17 cellular contexts compared by ENCODE assay signal in genomic region chr6:69290116-69290515, GRCh38.
"Had no signal": no experiment of that assay in that cellular context is flagged by ENCODE, and none has a peak within 500 bp of the region (broad histone marks: within the 10 kb centered on the region; RNA-seq: fewer than 3 reads in every experiment).

No MANE protein-coding gene starts in this region.

- H3K27ac ChIP-seq: esophagus muscularis mucosa, gastroesophageal sphincter, thyroid gland had no signal

- H3K36me3 ChIP-seq: esophagus muscularis mucosa, gastroesophageal sphincter, thyroid gland had no signal

- H3K4me1 ChIP-seq: esophagus muscularis mucosa, gastroesophageal sphincter, thyroid gland had no signal

- H3K9me3 ChIP-seq: esophagus muscularis mucosa, gastroesophageal sphincter, mucosa of descending colon, thyroid gland had no signal

- H3K27me3 ChIP-seq: esophagus muscularis mucosa, gastroesophageal sphincter, thyroid gland had no signal

- DNase-seq: activated CD4-positive, alpha-beta T cell treated with anti-CD3 and anti-CD28 coated beads, Interleukin-2, amount 10 ng/mL, durations not matched to agents 7 days and 5 days; activated CD8-positive, alpha-beta memory T cell treated with anti-CD3 and anti-CD28 coated beads, Interleukin-2, amount 50 U/mL, for 4 hours; activated naive CD4-positive, alpha-beta T cell treated with anti-CD3 and anti-CD28 coated beads for 36 hours; activated T-cell treated with anti-CD3 and anti-CD28 coated beads, Interleukin-2, amount 50 U/mL, for 4 hours; aorta; effector memory CD4-positive, alpha-beta T cell; immature natural killer cell; kidney glomerular epithelial cell; mesenchymal stem cell; mucosa of descending colon; naive B cell; retina; stimulated activated CD4-positive, alpha-beta T cell treated with anti-CD3 and anti-CD28 coated beads, Interleukin-2, amount 100 ng/mL, for 24 hours; stimulated activated naive CD4-positive, alpha-beta T cell treated with Interleukin-2 at 50 U/mL for 16 hours; thyroid gland had no signal

- H3K4me3 ChIP-seq: esophagus muscularis mucosa, gastroesophageal sphincter, mucosa of descending colon, thyroid gland had no signal
